Comparison of ENCODE assay signal across 10 cellular contexts in the genomic region with DNA sequence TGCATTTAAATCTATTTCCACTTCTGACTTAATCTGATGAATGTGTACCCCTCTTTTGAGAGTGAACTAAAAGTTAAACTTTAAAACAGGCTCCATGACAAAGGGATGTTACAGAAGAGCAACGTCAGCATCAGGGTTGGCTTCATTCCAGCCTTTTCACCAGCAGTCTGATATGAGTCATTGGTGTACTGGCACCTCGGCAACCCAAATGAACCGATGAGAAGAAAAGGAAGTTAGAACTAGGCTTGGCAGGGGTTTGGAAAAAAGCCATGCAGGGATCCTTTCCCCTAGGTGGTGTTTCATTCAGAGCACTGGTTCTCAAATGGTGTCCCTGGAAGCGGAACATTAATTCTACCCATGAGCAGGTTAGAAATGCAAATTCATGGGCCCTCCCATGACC. TPM values are rescaled to one million over a fixed set of nuclear protein-coding genes. Genes with fewer than 3 reads are reported as not detected.
A peak's percentile ranks its signal among the peaks of the same experiment; 100 is the strongest.
DNase-seq lines count a peak whose midpoint lies in the region; ATAC-seq and TF ChIP-seq lines count a peak whose summit lies in the region.
"Had no signal": no experiment of that assay in that cellular context is flagged by ENCODE, and none has a peak within 500 bp of the region (broad histone marks: within the 10 kb centered on the region; RNA-seq: fewer than 3 reads in every experiment).

No MANE protein-coding gene starts in this region.

- no peaks in the 10 kb centered on the region for H4K20me1 ChIP-seq in BLaER1

- TF ChIP-seq CTCF in RWPE2 (IDR thresholded peaks at IDR 0.05; ENCODE audit: poor library complexity, severe bottlenecking) = no peak

- no peaks in the 10 kb centered on the region for H3K36me3 ChIP-seq in BLaER1
- no peaks in the 10 kb centered on the region for H3K36me3 ChIP-seq in RWPE2 (ENCODE audit: low read depth)

- H3K4me3 Mint-ChIP-seq in stimulated activated naive CD8-positive, alpha-beta T cell treated with anti-CD3 and anti-CD28 coated beads, Interleukin-15, amount 100 ng/mL, for 72 hours = no peak overlapping the region

- no peak overlapping the region for H3K4me3 ChIP-seq in BLaER1
- H3K4me3 ChIP-seq in RWPE2 (ENCODE audit: severe bottlenecking) = no peak overlapping the region
- H3K4me3 ChIP-seq: skin epidermis had no signal

- H3K27ac ChIP-seq in BLaER1 (no peak overlapping the region), RWPE2 (ENCODE audit: poor library complexity, severe bottlenecking) (no peak overlapping the region)
- H3K27ac ChIP-seq: skin epidermis had no signal

- no peaks in the 10 kb centered on the region for H3K4me1 Mint-ChIP-seq in stimulated activated naive CD8-positive, alpha-beta T cell treated with anti-CD3 and anti-CD28 coated beads, Interleukin-15, amount 100 ng/mL, for 72 hours

- no peak overlapping the region for H3K27ac Mint-ChIP-seq in stimulated activated naive CD8-positive, alpha-beta T cell treated with anti-CD3 and anti-CD28 coated beads, Interleukin-15, amount 100 ng/mL, for 72 hours

- H3K9me3 Mint-ChIP-seq in stimulated activated naive CD8-positive, alpha-beta T cell treated with anti-CD3 and anti-CD28 coated beads, Interleukin-15, amount 100 ng/mL, for 72 hours = peaks cover 9 to 13% of the 10 kb centered on the region in 2 donors

- ATAC-seq in HG03432 (IDR thresholded peaks at IDR 0.05; ENCODE audit: unreplicated experiment) = peak; percentile 69
- peak; percentile 91 for ATAC-seq in RWPE2 (ENCODE audit: low read depth)
- no peak for ATAC-seq in stimulated activated naive CD8-positive, alpha-beta T cell treated with anti-CD3 and anti-CD28 coated beads, Interleukin-15, amount 100 ng/mL, for 72 hours

- no peaks in the 10 kb centered on the region for H3K27me3 ChIP-seq in BLaER1
- H3K27me3 ChIP-seq in RWPE2 (ENCODE audit: insufficient read depth, poor library complexity, severe bottlenecking) = no peaks in the 10 kb centered on the region

- H3K4me2 ChIP-seq in BLaER1 = peak overlapping the region; percentile 40

- H3K9ac ChIP-seq in BLaER1 = no peak overlapping the region

- H3K4me1 ChIP-seq in BLaER1 (peaks cover 18% of the 10 kb centered on the region), RWPE2 (ENCODE audit: insufficient read depth, poor library complexity, severe bottlenecking) (no peaks in the 10 kb centered on the region)

- DNase-seq in RWPE2 (ENCODE audit: low spot score) = no peak
- DNase-seq in fibroblast of the conjunctiva (ENCODE audit: low read depth) = peak; percentile 21
- no peak for DNase-seq in stimulated activated naive CD8-positive, alpha-beta T cell treated with anti-CD3 and anti-CD28 coated beads, Interleukin-15, amount 100 ng/mL, for 72 hours
- no peak for DNase-seq in SK-N-DZ (ENCODE audit: low spot score)
- DNase-seq in NCI-H524 treated with DMSO at 0.1 percent for 48 hours (lab: John Stamatoyannopoulos, UW) = no peak
- DNase-seq in activated effector memory CD4-positive, alpha-beta T cell treated with Interleukin-2 at 50 U/mL for 16 hours = no peak
- DNase-seq: cortex of kidney had no signal

- no peaks in the 10 kb centered on the region for H3K27me3 Mint-ChIP-seq in stimulated activated naive CD8-positive, alpha-beta T cell treated with anti-CD3 and anti-CD28 coated beads, Interleukin-15, amount 100 ng/mL, for 72 hours

- H3K9me3 ChIP-seq in BLaER1 (peaks cover 16% of the 10 kb centered on the region), RWPE2 (ENCODE audit: severe bottlenecking) (peaks cover 2% of the 10 kb centered on the region)

RNA-seq across cellular contexts. Expression of a gene that starts 53.6 kb away (rescaled TPM):
- 1,861 and 2,150 TPM in 2 replicates for polyA plus RNA-seq in SK-N-DZ (2014; cell fraction: cytosol; rRNA removed)
- 992 and 1,718 TPM in 2 replicates for polyA plus RNA-seq in SK-N-DZ (2014; cell fraction: nucleus; rRNA removed)
